In the genomic region with DNA sequence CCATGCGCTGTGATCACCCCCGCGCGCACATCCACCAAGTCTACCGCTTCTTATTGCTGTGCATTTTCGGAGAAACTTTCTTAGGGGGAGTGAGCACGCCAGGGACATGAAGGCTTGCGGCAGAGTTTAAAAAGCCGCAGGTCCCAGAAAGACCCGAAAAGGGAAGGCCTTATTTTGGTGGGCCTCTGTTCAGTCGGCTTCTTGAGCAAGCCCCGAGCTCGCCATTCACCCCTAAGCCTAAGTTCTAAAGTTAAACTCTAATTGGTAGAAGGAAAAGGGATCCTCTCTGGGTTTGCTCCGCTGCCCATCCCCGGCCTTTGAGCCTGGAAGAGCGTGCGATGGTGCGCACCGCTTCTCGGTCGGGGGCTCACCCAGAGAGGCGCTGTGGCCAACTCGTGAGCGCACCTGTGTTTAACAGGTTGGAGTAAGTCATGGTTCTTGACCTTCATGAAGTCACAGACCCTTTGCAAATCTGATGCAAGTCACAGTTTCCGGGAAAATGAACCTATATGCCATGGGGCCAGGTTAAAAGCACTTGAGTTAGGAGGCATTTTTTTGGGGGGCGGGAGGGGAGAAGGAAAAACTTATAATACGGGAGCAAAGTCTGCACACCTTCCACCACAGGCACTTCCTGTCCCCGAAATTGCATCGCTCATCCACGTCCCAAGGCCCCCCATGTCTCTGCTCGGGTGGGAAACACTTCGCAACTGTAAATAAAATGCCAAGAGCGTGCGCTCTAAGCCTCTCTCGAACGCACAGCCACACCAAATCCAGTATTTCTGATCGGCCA, we compare ENCODE assay signal across 25 cellular contexts. TPM values are rescaled to one million over a fixed set of nuclear protein-coding genes. Genes with fewer than 3 reads are reported as not detected.
A peak's percentile ranks its signal among the peaks of the same experiment; 100 is the strongest.
DNase-seq lines count a peak whose midpoint lies in the region; ATAC-seq and TF ChIP-seq lines count a peak whose summit lies in the region.
"Had no signal": no experiment of that assay in that cellular context is flagged by ENCODE, and none has a peak within 500 bp of the region (broad histone marks: within the 10 kb centered on the region; RNA-seq: fewer than 3 reads in every experiment).

No MANE protein-coding gene starts in this region.

- H3K27me3 Mint-ChIP-seq in activated CD4-positive, alpha-beta T cell treated with anti-CD3 and anti-CD28 coated beads, Interleukin-2, amount 10 ng/mL, durations not matched to agents 7 days and 5 days = peaks cover 70% of the 10 kb centered on the region
- peaks cover 64% of the 10 kb centered on the region for H3K27me3 Mint-ChIP-seq in activated CD4-positive, alpha-beta T cell treated with anti-CD3 and anti-CD28 coated beads for 36 hours
- H3K27me3 Mint-ChIP-seq in stimulated activated naive B cell treated with anti-CD40 and anti-IgM and Interleukin-4, amounts not matched to agents 10 μg/mL and 1 μg/mL and 100 μg/mL, for 72 hours = peaks cover 67 to 85% of the 10 kb centered on the region in 2 donors
- peaks cover 72% of the 10 kb centered on the region for H3K27me3 Mint-ChIP-seq in T-helper 17 cell

- H4K8ac ChIP-seq in mesendoderm (ENCODE audit: low read depth, low read length) = no peak overlapping the region

- H3K36me3 Mint-ChIP-seq in activated CD4-positive, alpha-beta T cell treated with anti-CD3 and anti-CD28 coated beads, Interleukin-2, amount 10 ng/mL, durations not matched to agents 7 days and 5 days (ENCODE audit: low read depth) = peaks cover 9% of the 10 kb centered on the region
- peaks cover 5% of the 10 kb centered on the region for H3K36me3 Mint-ChIP-seq in activated CD4-positive, alpha-beta T cell treated with anti-CD3 and anti-CD28 coated beads for 36 hours (ENCODE audit: low read depth)
- peaks cover 2 to 14% of the 10 kb centered on the region in 2 donors for H3K36me3 Mint-ChIP-seq in stimulated activated naive B cell treated with anti-CD40 and anti-IgM and Interleukin-4, amounts not matched to agents 10 μg/mL and 1 μg/mL and 100 μg/mL, for 72 hours
- no peaks in the 10 kb centered on the region for H3K36me3 Mint-ChIP-seq in T-helper 17 cell (ENCODE audit: low read depth)

- H3K27ac Mint-ChIP-seq in activated CD4-positive, alpha-beta T cell treated with anti-CD3 and anti-CD28 coated beads, Interleukin-2, amount 10 ng/mL, durations not matched to agents 7 days and 5 days = peak overlapping the region; percentile 31
- H3K27ac Mint-ChIP-seq in activated CD4-positive, alpha-beta T cell treated with anti-CD3 and anti-CD28 coated beads for 36 hours = no peak overlapping the region
- peak overlapping the region; percentile 82 for H3K27ac Mint-ChIP-seq in stimulated activated naive B cell treated with anti-CD40 and anti-IgM and Interleukin-4, amounts not matched to agents 10 μg/mL and 1 μg/mL and 100 μg/mL, for 72 hours
- H3K27ac Mint-ChIP-seq in T-helper 17 cell = no peak overlapping the region
- H3K27ac Mint-ChIP-seq: activated B cell treated with CpG ODN at 0.5 μM for 24 hours; activated naive CD8-positive, alpha-beta T cell treated with anti-CD3 and anti-CD28 coated beads, Interleukin-2, amount 10 ng/mL, durations not matched to agents 7 days and 5 days had no signal

- no CpG with 5 or more reads among the region's 37 CpGs for WGBS in mesendoderm (ENCODE audit: extremely low coverage, insufficient coverage, low lambda C conversion rate)

- peaks cover 1% of the 10 kb centered on the region for H3K4me1 Mint-ChIP-seq in activated CD4-positive, alpha-beta T cell treated with anti-CD3 and anti-CD28 coated beads, Interleukin-2, amount 10 ng/mL, durations not matched to agents 7 days and 5 days
- H3K4me1 Mint-ChIP-seq in activated CD4-positive, alpha-beta T cell treated with anti-CD3 and anti-CD28 coated beads for 36 hours = no peaks in the 10 kb centered on the region
- H3K4me1 Mint-ChIP-seq in stimulated activated naive B cell treated with anti-CD40 and anti-IgM and Interleukin-4, amounts not matched to agents 10 μg/mL and 1 μg/mL and 100 μg/mL, for 72 hours = peaks cover 7 to 14% of the 10 kb centered on the region in 2 donors
- peaks cover 2% of the 10 kb centered on the region for H3K4me1 Mint-ChIP-seq in T-helper 17 cell
- H3K4me1 Mint-ChIP-seq: activated B cell treated with CpG ODN at 0.5 μM for 24 hours; activated naive CD8-positive, alpha-beta T cell treated with anti-CD3 and anti-CD28 coated beads, Interleukin-2, amount 10 ng/mL, durations not matched to agents 7 days and 5 days had no signal

- H3K4me3 ChIP-seq in coronary artery (peak overlapping the region; percentile 44), mesendoderm (ENCODE audit: low read length) (no peak overlapping the region)
- H3K4me3 ChIP-seq: psoas muscle, SJSA1, skin epidermis, uterus had no signal

- H3K4me1 ChIP-seq in mesendoderm (ENCODE audit: control insufficient read depth, low read depth, low read length) = peaks cover 3% of the 10 kb centered on the region
- H3K4me1 ChIP-seq: psoas muscle, SJSA1, uterus had no signal

- no peak overlapping the region for H2BK120ac ChIP-seq in mesendoderm (ENCODE audit: low read depth, low read length)

- H3K4ac ChIP-seq in mesendoderm (ENCODE audit: low read depth, low read length) = no peak overlapping the region

- no peaks in the 10 kb centered on the region for H3K79me1 ChIP-seq in mesendoderm (ENCODE audit: low read length)

- H2BK5ac ChIP-seq in mesendoderm (ENCODE audit: low read length) = no peak overlapping the region

- no peak overlapping the region for H4K5ac ChIP-seq in mesendoderm (ENCODE audit: low read length)

- H3K4me2 ChIP-seq in mesendoderm (ENCODE audit: low read length) = peak overlapping the region; percentile 25

- H3K27me3 ChIP-seq in mesendoderm (ENCODE audit: insufficient read depth, low read length, poor library complexity) = peaks cover 91% of the 10 kb centered on the region

- POLR2A ChIA-PET in activated CD4-positive, alpha-beta T cell treated with anti-CD3 and anti-CD28 coated beads, Interleukin-2, amount 10 ng/mL, durations not matched to agents 7 days and 5 days (lab: Charles Lee) = no interaction called here
- POLR2A ChIA-PET in activated CD4-positive, alpha-beta T cell treated with anti-CD3 and anti-CD28 coated beads for 36 hours (lab: Charles Lee) = no interaction called here

- TF ChIP-seq CTCF in coronary artery (IDR thresholded peaks at IDR 0.05) = no peak

- no peaks in the 10 kb centered on the region for H3K9me3 Mint-ChIP-seq in activated CD4-positive, alpha-beta T cell treated with anti-CD3 and anti-CD28 coated beads, Interleukin-2, amount 10 ng/mL, durations not matched to agents 7 days and 5 days
- no peaks in the 10 kb centered on the region for H3K9me3 Mint-ChIP-seq in activated CD4-positive, alpha-beta T cell treated with anti-CD3 and anti-CD28 coated beads for 36 hours (ENCODE audit: low read depth)
- peaks cover 0 to 3% of the 10 kb centered on the region in 2 donors for H3K9me3 Mint-ChIP-seq in stimulated activated naive B cell treated with anti-CD40 and anti-IgM and Interleukin-4, amounts not matched to agents 10 μg/mL and 1 μg/mL and 100 μg/mL, for 72 hours

- H3K4me3 Mint-ChIP-seq in activated CD4-positive, alpha-beta T cell treated with anti-CD3 and anti-CD28 coated beads, Interleukin-2, amount 10 ng/mL, durations not matched to agents 7 days and 5 days = peak overlapping the region; percentile 27
- no peak overlapping the region for H3K4me3 Mint-ChIP-seq in activated CD4-positive, alpha-beta T cell treated with anti-CD3 and anti-CD28 coated beads for 36 hours
- H3K4me3 Mint-ChIP-seq in stimulated activated naive B cell treated with anti-CD40 and anti-IgM and Interleukin-4, amounts not matched to agents 10 μg/mL and 1 μg/mL and 100 μg/mL, for 72 hours = peak overlapping the region in 1 of 2 donors; percentile 29
- no peak overlapping the region for H3K4me3 Mint-ChIP-seq in T-helper 17 cell
- H3K4me3 Mint-ChIP-seq: activated B cell treated with CpG ODN at 0.5 μM for 24 hours; activated naive CD8-positive, alpha-beta T cell treated with anti-CD3 and anti-CD28 coated beads, Interleukin-2, amount 10 ng/mL, durations not matched to agents 7 days and 5 days had no signal

- no peak overlapping the region for H3K27ac ChIP-seq in coronary artery
- H3K27ac ChIP-seq in mesendoderm (ENCODE audit: low read depth, low read length) = no peak overlapping the region
- H3K27ac ChIP-seq: epithelial cell of prostate, neutrophil, psoas muscle, SJSA1, skin epidermis, uterus had no signal

- no peak overlapping the region for H3K18ac ChIP-seq in mesendoderm (ENCODE audit: low read length)

- peak overlapping the region; percentile 98 for H3K23ac ChIP-seq in mesendoderm (ENCODE audit: low read length)

- no peak overlapping the region for H2BK15ac ChIP-seq in mesendoderm (replicated peaks; ENCODE audit: low read depth)

- intact Hi-C loops in activated CD4-positive, alpha-beta T cell treated with anti-CD3 and anti-CD28 coated beads for 36 hours (cut with DNase I, micrococcal nuclease) = loop anchor here in 1 of 2 experiments (2.0 to 10.0 kb wide), 2 partner anchors 120 to 648 kb away; a partner anchor contains a TSS

- H3K56ac ChIP-seq in mesendoderm (ENCODE audit: low read length) = no peak overlapping the region

- no peaks in the 10 kb centered on the region for H3K79me2 ChIP-seq in mesendoderm (ENCODE audit: control insufficient read depth, insufficient read depth, low read length)

- no peak overlapping the region for H3K9ac ChIP-seq in mesendoderm (ENCODE audit: low read length)

- H3K36me3 ChIP-seq in mesendoderm (ENCODE audit: control insufficient read depth, insufficient read depth, low read length) = no peaks in the 10 kb centered on the region
- H3K36me3 ChIP-seq: neutrophil, SJSA1, uterus had no signal

- no peak for ATAC-seq in activated CD4-positive, alpha-beta T cell treated with anti-CD3 and anti-CD28 coated beads for 36 hours
- ATAC-seq in stimulated activated naive B cell treated with anti-CD40 and anti-IgM and Interleukin-4, amounts not matched to agents 10 μg/mL and 1 μg/mL and 100 μg/mL, for 72 hours (replicated peaks) = no peak
- ATAC-seq in HG02678 (IDR thresholded peaks at IDR 0.05; ENCODE audit: unreplicated experiment) = no peak
- ATAC-seq in T-helper 17 cell = no peak
- ATAC-seq: psoas muscle had no signal

- CTCF ChIA-PET in activated CD4-positive, alpha-beta T cell treated with anti-CD3 and anti-CD28 coated beads, Interleukin-2, amount 10 ng/mL, durations not matched to agents 7 days and 5 days (lab: Charles Lee) = interaction anchor here (0.7 to 1.0 kb wide), 2 partner anchors 20 to 119 kb away, joined by 3 to 4 read pairs; no protein-coding TSS in a partner anchor
- CTCF ChIA-PET in activated CD4-positive, alpha-beta T cell treated with anti-CD3 and anti-CD28 coated beads for 36 hours (lab: Charles Lee) = no interaction called here

- DNase-seq in activated CD4-positive, alpha-beta T cell treated with anti-CD3 and anti-CD28 coated beads, Interleukin-2, amount 10 ng/mL, durations not matched to agents 7 days and 5 days = no peak
- no peak for DNase-seq in activated CD4-positive, alpha-beta T cell treated with anti-CD3 and anti-CD28 coated beads for 36 hours
- DNase-seq in coronary artery (ENCODE audit: low spot score) = no peak
- peak; percentile 34 for DNase-seq in mesendoderm
- no peak for DNase-seq in stimulated activated naive B cell treated with anti-CD40 and anti-IgM and Interleukin-4, amounts not matched to agents 10 μg/mL and 1 μg/mL and 100 μg/mL, for 72 hours
- no peak for DNase-seq in T-helper 17 cell
- DNase-seq in LoVo (ENCODE audit: low spot score) = no peak
- DNase-seq: activated B cell treated with CpG ODN at 0.5 μM for 24 hours; activated CD4-positive, alpha-beta T cell treated with anti-CD3 and anti-CD28 coated beads, Interleukin-2, amount 50 U/mL, for 48 hours; cerebellar nuclear complex; GDM1; GOT3; NCI-H524 treated with DMSO at 0.1 percent for 48 hours; psoas muscle; stimulated activated CD4-positive, alpha-beta T cell treated with anti-CD3 and anti-CD28 coated beads, Interleukin-1b, Interleukin-23, amount 100 ng/mL, for 48 hours; uterus had no signal

- H3K9me3 ChIP-seq in T-helper 17 cell (ENCODE audit: control insufficient read depth, low read length, poor library complexity, severe bottlenecking) = no peaks in the 10 kb centered on the region
- H3K9me3 ChIP-seq: neutrophil, psoas muscle, SJSA1, uterus had no signal

- no peak overlapping the region for H2AK5ac ChIP-seq in mesendoderm (ENCODE audit: low read length)

RNA-seq across cellular contexts. Expression of a gene that starts 1.9 kb away (rescaled TPM):
- total RNA-seq in activated CD4-positive, alpha-beta T cell treated with anti-CD3 and anti-CD28 coated beads, Interleukin-2, amount 10 ng/mL, durations not matched to agents 7 days and 5 days = not detected
- total RNA-seq in activated CD4-positive, alpha-beta T cell treated with anti-CD3 and anti-CD28 coated beads for 36 hours = not detected
- polyA plus RNA-seq in mesendoderm (2013, experiment 1 of 2) = 0.01 TPM
- polyA plus RNA-seq in mesendoderm (2013, experiment 2 of 2) = not detected
- total RNA-seq in T-helper 17 cell = not detected
- total RNA-seq: activated B cell treated with CpG ODN at 0.5 μM for 24 hours; activated naive CD8-positive, alpha-beta T cell treated with anti-CD3 and anti-CD28 coated beads, Interleukin-2, amount 10 ng/mL, durations not matched to agents 7 days and 5 days; HT1080; lower leg skin; psoas muscle; SJSA1; T-helper 2 cell treated with Interferon-gamma antibody and Interleukin-4, amounts not matched to agents 100 ng/mL and 5 ng/mL, for 36 hours; uterus had no signal

Comparison
In these comparisons a context has a peak if more than half of its experiments do, and no peak if none do; other contexts are left out.
1. H3K27ac Mint-ChIP-seq: peak in activated CD4-positive, alpha-beta T cell treated with anti-CD3 and anti-CD28 coated beads, Interleukin-2, amount 10 ng/mL, durations not matched to agents 7 days and 5 days (single experiment) and stimulated activated naive B cell treated with anti-CD40 and anti-IgM and Interleukin-4, amounts not matched to agents 10 μg/mL and 1 μg/mL and 100 μg/mL, for 72 hours (single experiment); none in activated CD4-positive, alpha-beta T cell treated with anti-CD3 and anti-CD28 coated beads for 36 hours (single experiment) and T-helper 17 cell (single experiment).